13 cellular contexts compared by ENCODE assay signal in the genomic region with DNA sequence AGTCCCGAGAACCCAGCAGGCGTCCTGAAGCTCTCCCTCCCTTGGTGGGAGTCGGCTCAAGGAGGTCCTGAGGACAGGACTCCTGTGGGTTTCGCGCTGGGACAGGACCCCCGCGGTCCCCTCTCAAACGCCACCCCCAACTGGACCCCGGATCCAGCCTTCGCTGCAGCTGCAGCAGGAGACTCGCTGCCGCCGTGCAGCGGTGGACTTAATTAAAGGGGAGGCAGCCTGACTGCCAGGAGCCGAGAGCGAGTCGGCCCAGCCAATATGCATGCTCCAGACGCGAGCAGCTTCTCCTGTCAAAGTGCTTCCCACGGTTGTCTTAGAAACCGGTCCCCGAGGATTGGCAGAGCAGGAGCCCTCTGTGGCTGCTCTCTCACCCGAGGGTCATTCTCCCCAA.
A peak's percentile ranks its signal among the peaks of the same experiment; 100 is the strongest.
DNase-seq lines count a peak whose midpoint lies in the region; ATAC-seq and TF ChIP-seq lines count a peak whose summit lies in the region.
"Had no signal": no experiment of that assay in that cellular context is flagged by ENCODE, and none has a peak within 500 bp of the region (broad histone marks: within the 10 kb centered on the region; RNA-seq: fewer than 3 reads in every experiment).

No MANE protein-coding gene starts in this region.

- no CpG with 5 or more reads among the region's 23 CpGs for WGBS in H9 (ENCODE audit: extremely low coverage, insufficient read length, low lambda C conversion rate)

- H3K27ac ChIP-seq in H9 (ENCODE audit: insufficient read length, low read depth, low read length): no peak overlapping the region

- H3K27ac Mint-ChIP-seq in H9 (no peak overlapping the region), nephron progenitor cell (no peak overlapping the region)
- H3K27ac Mint-ChIP-seq: activated CD8-positive, alpha-beta T cell treated with anti-CD3 and anti-CD28 coated beads for 36 hours had no signal

- peak; percentile 71 for DNase-seq in DMS 273 (lab: John Stamatoyannopoulos, UW; ENCODE audit: unreplicated experiment)
- DNase-seq in H9: peak; percentile 40
- peak; percentile 17 for DNase-seq in astrocyte of the hippocampus (ENCODE audit: low read depth, low spot score)
- DNase-seq in nephron progenitor cell: peak; percentile 3
- no peak for DNase-seq in NCI-H345 (lab: John Stamatoyannopoulos, UW)
- no peak for DNase-seq in KG1 (lab: John Stamatoyannopoulos, UW)
- no peak for DNase-seq in kidney glomerular epithelial cell (lab: John Stamatoyannopoulos, UW)
- DNase-seq: activated CD8-positive, alpha-beta T cell treated with anti-CD3 and anti-CD28 coated beads for 36 hours; activated gamma-delta T cell; NCI-H1694 treated with DMSO at 0.1 percent for 48 hours had no signal

- H2BK15ac ChIP-seq in H9 (ENCODE audit: low read depth, low read length): no peak overlapping the region

- no peak overlapping the region for H4K91ac ChIP-seq in H9 (ENCODE audit: insufficient read length, low read depth, low read length)

- H4K20me1 ChIP-seq in H9 (ENCODE audit: control insufficient read depth, insufficient read depth, insufficient read length): no peaks in the 10 kb centered on the region

- no peaks in the 10 kb centered on the region for H3K79me2 ChIP-seq in H9 (ENCODE audit: insufficient read depth, low read length)

- H3K9ac ChIP-seq in H9 (ENCODE audit: extremely low read depth, insufficient read length, low read length): no peak overlapping the region

- no peak overlapping the region for H2BK12ac ChIP-seq in H9 (ENCODE audit: insufficient read length, low read depth, low read length)

- H3K9me3 Mint-ChIP-seq in H9 (peaks cover 0 to 39% of the 10 kb centered on the region in 2 experiments; a peak in 4 of 5 replicates), nephron progenitor cell (peaks cover 14% of the 10 kb centered on the region)

- H3K23ac ChIP-seq in H9 (ENCODE audit: insufficient read length, low read depth, low read length): no peak overlapping the region

- H3K27me3 ChIP-seq in H9 (ENCODE audit: insufficient read depth, low read length): no peaks in the 10 kb centered on the region

- H3K4me2 ChIP-seq in H9 (ENCODE audit: insufficient read depth, insufficient read length, low read length): no peak overlapping the region
- H3K4me2 ChIP-seq: smooth muscle cell had no signal

- no peaks in the 10 kb centered on the region for H3K9me3 ChIP-seq in H9 (ENCODE audit: control insufficient read depth, low read depth, low read length)
- H3K9me3 ChIP-seq: HAP-1 had no signal

- no peak overlapping the region for H3T11ph ChIP-seq in H9 (ENCODE audit: low read length)

- no peak overlapping the region for H3K14ac ChIP-seq in H9 (ENCODE audit: insufficient read depth, low read length)

- H3K4me1 ChIP-seq in H9 (ENCODE audit: insufficient read depth, low read length): no peaks in the 10 kb centered on the region
- H3K4me1 ChIP-seq: HAP-1 had no signal

- H3K18ac ChIP-seq in H9 (ENCODE audit: insufficient read length, low read depth, low read length): no peak overlapping the region

- H3K56ac ChIP-seq in H9 (ENCODE audit: insufficient read length, low read depth, low read length): no peak overlapping the region

- H2BK20ac ChIP-seq in H9 (ENCODE audit: low read depth, low read length, poor library complexity, severe bottlenecking): no peak overlapping the region

- no peak for TF ChIP-seq CTCF in H9 (conservative IDR thresholded peaks at IDR 0.05)
- TF ChIP-seq CTCF in nephron progenitor cell (IDR thresholded peaks at IDR 0.05): no peak

- H3K4me3 Mint-ChIP-seq in H9 (no peak overlapping the region), nephron progenitor cell (no peak overlapping the region)
- H3K4me3 Mint-ChIP-seq: activated CD8-positive, alpha-beta T cell treated with anti-CD3 and anti-CD28 coated beads for 36 hours had no signal

- H2AFZ ChIP-seq in H9 (ENCODE audit: low read length): no peak overlapping the region

- no peak overlapping the region for H2AK5ac ChIP-seq in H9 (ENCODE audit: insufficient read length, low read length)

- H4K5ac ChIP-seq in H9 (ENCODE audit: insufficient read length, low read depth, low read length): no peak overlapping the region

- H3K36me3 Mint-ChIP-seq in H9 (ENCODE audit: insufficient read depth in 1 of 3, low read depth in 3 of 3) (peaks cover 0 to 4% (median 0%) of the 10 kb centered on the region in 3 experiments; a peak in 1 of 7 replicates), nephron progenitor cell (ENCODE audit: low read depth) (no peaks in the 10 kb centered on the region)

- no peak overlapping the region for H2BK5ac ChIP-seq in H9 (ENCODE audit: insufficient read length, low read length)

- no peak overlapping the region for H4K8ac ChIP-seq in H9 (replicated peaks; ENCODE audit: insufficient read length, low read depth, low read length)

- no peak overlapping the region for H2BK120ac ChIP-seq in H9 (ENCODE audit: low read depth, low read length, poor library complexity, severe bottlenecking)

- no peaks in the 10 kb centered on the region; the same call in 1 of the 2 replicates for H3K27me3 Mint-ChIP-seq in H9 (ENCODE audit: low read depth)
- peaks cover 4% of the 10 kb centered on the region for H3K27me3 Mint-ChIP-seq in nephron progenitor cell (ENCODE audit: low read depth, poor library complexity)
- H3K27me3 Mint-ChIP-seq: activated CD8-positive, alpha-beta T cell treated with anti-CD3 and anti-CD28 coated beads for 36 hours had no signal

- no peak for ATAC-seq in HG03520 (IDR thresholded peaks at IDR 0.05; ENCODE audit: unreplicated experiment)
- ATAC-seq: activated CD8-positive, alpha-beta T cell treated with anti-CD3 and anti-CD28 coated beads for 36 hours had no signal

- H3K79me1 ChIP-seq in H9 (ENCODE audit: insufficient read depth, low read depth, low read length, poor library complexity, severe bottlenecking): no peaks in the 10 kb centered on the region

- no peak overlapping the region for H3K4ac ChIP-seq in H9 (ENCODE audit: low read depth, low read length)

- no peaks in the 10 kb centered on the region for H3K23me2 ChIP-seq in H9 (ENCODE audit: insufficient read length, low read depth, low read length, poor library complexity, severe bottlenecking)

- H3K4me1 Mint-ChIP-seq in H9 (no peaks in the 10 kb centered on the region), nephron progenitor cell (no peaks in the 10 kb centered on the region)

Comparison
In these comparisons a context has a peak if more than half of its experiments do, and no peak if none do; other contexts are left out.
1. DNase-seq: peak in DMS 273 (single experiment), H9 (single experiment), astrocyte of the hippocampus (single experiment) and nephron progenitor cell (single experiment); none in NCI-H345 (single experiment), KG1 (single experiment) and kidney glomerular epithelial cell (single experiment).